ENCODE assay signal across 12 cellular contexts in genomic region chrX:110965409-110965808, GRCh38.
"Had no signal": no experiment of that assay in that cellular context is flagged by ENCODE, and none has a peak within 500 bp of the region (broad histone marks: within the 10 kb centered on the region; RNA-seq: fewer than 3 reads in every experiment).

No MANE protein-coding gene starts in this region.

- DNase-seq: activated CD4-positive, alpha-beta T cell treated with anti-CD3 and anti-CD28 coated beads, Interleukin-2, amount 50 U/mL, for 48 hours; activated T-cell treated with anti-CD3 and anti-CD28 coated beads, Interleukin-2, amount 50 U/mL, for 48 hours; central memory CD4-positive, alpha-beta T cell; effector CD8-positive, alpha-beta T cell; foreskin fibroblast; mucosa of descending colon; stimulated activated CD4-positive, alpha-beta T cell treated with anti-CD3 and anti-CD28 coated beads, Interleukin-4, amount 100 ng/mL, for 24 hours; stimulated activated naive CD8-positive, alpha-beta T cell treated with anti-CD3 and anti-CD28 coated beads, Interleukin-15, amount 100 ng/mL, for 72 hours had no signal

- H3K9me3 ChIP-seq: mucosa of descending colon, thoracic aorta had no signal

- H3K27ac Mint-ChIP-seq: natural killer cell treated with Interleukin-12 subunit alpha and Interleukin-12 subunit beta and Interleukin-15 and Interleukin-18, amount 100 ng/mL, for 72 hours; stimulated activated naive CD8-positive, alpha-beta T cell treated with anti-CD3 and anti-CD28 coated beads, Interleukin-15, amount 100 ng/mL, for 72 hours; T-helper 2 cell treated with Interferon-gamma antibody and Interleukin-4, amounts not matched to agents 5 μg/mL and 100 μg/mL, for 36 hours had no signal

- H3K4me1 Mint-ChIP-seq: stimulated activated naive CD8-positive, alpha-beta T cell treated with anti-CD3 and anti-CD28 coated beads, Interleukin-15, amount 100 ng/mL, for 72 hours had no signal

- H3K27me3 Mint-ChIP-seq: natural killer cell treated with Interleukin-12 subunit alpha and Interleukin-12 subunit beta and Interleukin-15 and Interleukin-18, amount 100 ng/mL, for 72 hours; stimulated activated naive CD8-positive, alpha-beta T cell treated with anti-CD3 and anti-CD28 coated beads, Interleukin-15, amount 100 ng/mL, for 72 hours had no signal

- H3K4me3 ChIP-seq: coronary artery, mucosa of descending colon, thoracic aorta had no signal

- H3K9me3 Mint-ChIP-seq: natural killer cell treated with Interleukin-12 subunit alpha and Interleukin-12 subunit beta and Interleukin-15 and Interleukin-18, amount 100 ng/mL, for 72 hours; stimulated activated naive CD8-positive, alpha-beta T cell treated with anti-CD3 and anti-CD28 coated beads, Interleukin-15, amount 100 ng/mL, for 72 hours; T-helper 2 cell treated with Interferon-gamma antibody and Interleukin-4, amounts not matched to agents 5 μg/mL and 100 μg/mL, for 36 hours had no signal

- H3K27ac ChIP-seq: coronary artery, thoracic aorta had no signal

- H3K36me3 ChIP-seq: thoracic aorta had no signal

- H3K4me3 Mint-ChIP-seq: natural killer cell treated with Interleukin-12 subunit alpha and Interleukin-12 subunit beta and Interleukin-15 and Interleukin-18, amount 100 ng/mL, for 72 hours; stimulated activated naive CD8-positive, alpha-beta T cell treated with anti-CD3 and anti-CD28 coated beads, Interleukin-15, amount 100 ng/mL, for 72 hours; T-helper 2 cell treated with Interferon-gamma antibody and Interleukin-4, amounts not matched to agents 5 μg/mL and 100 μg/mL, for 36 hours had no signal

- H3K36me3 Mint-ChIP-seq: natural killer cell treated with Interleukin-12 subunit alpha and Interleukin-12 subunit beta and Interleukin-15 and Interleukin-18, amount 100 ng/mL, for 72 hours had no signal
